Comparison of ENCODE assay signal across 1 cellular context in genomic region chr1:203795382-203796222, GRCh38.
TF ChIP-seq lines count a peak whose summit lies in the region.

Gene ZBED6 (plus strand): TSS chr1:203795623. CDS start chr1:203797523, 1,900 bp downstream.
Gene ZC3H11A (plus strand): TSS chr1:203795623. CDS start chr1:203817071, 21,448 bp downstream.

TF ChIP-seq in HepG2, 621 proteins besides CTCF, POLR2A, EP300 and RAD21 (continued from another document and continues in another):
- no peak for TF ChIP-seq ZNF558 (CRISPR knock-in tag; IDR thresholded peaks at IDR 0.05; ENCODE audit: borderline replicate concordance)
- no peak for TF ChIP-seq ZBTB44 (CRISPR knock-in tag; IDR thresholded peaks at IDR 0.05)
- peak; percentile 97 for TF ChIP-seq YY1 (IDR thresholded peaks at IDR 0.05; ENCODE audit: insufficient read depth, insufficient replicate concordance, low read depth, low read length)
- no peak for TF ChIP-seq ZNF563 (CRISPR knock-in tag; IDR thresholded peaks at IDR 0.05)
- no peak for TF ChIP-seq MAF1 (CRISPR knock-in tag; IDR thresholded peaks at IDR 0.05; ENCODE audit: borderline replicate concordance)
- peak; percentile 73; the same call in 1 of the 2 replicates for TF ChIP-seq SALL1 (CRISPR knock-in tag; IDR thresholded peaks at IDR 0.05)
- TF ChIP-seq CREB1 (IDR thresholded peaks at IDR 0.05), result peak; percentile 79
- TF ChIP-seq CREB1 (CRISPR knock-in tag; IDR thresholded peaks at IDR 0.05), result peak; percentile 90
- no peak for TF ChIP-seq DZIP1 (CRISPR knock-in tag; IDR thresholded peaks at IDR 0.05)
- TF ChIP-seq ZNF703 (CRISPR knock-in tag; IDR thresholded peaks at IDR 0.05; ENCODE audit: borderline replicate concordance), result no peak
- no peak for TF ChIP-seq NRL (CRISPR knock-in tag; IDR thresholded peaks at IDR 0.05; ENCODE audit: borderline replicate concordance)
- TF ChIP-seq U2AF2 (IDR thresholded peaks at IDR 0.05; ENCODE audit: low read depth, low read length), result no peak
- TF ChIP-seq ZNF672 (CRISPR knock-in tag; IDR thresholded peaks at IDR 0.05), result no peak
- TF ChIP-seq TCF12 (IDR thresholded peaks at IDR 0.05), result no peak
- TF ChIP-seq TCF12 (CRISPR knock-in tag; IDR thresholded peaks at IDR 0.05), result no peak
- no peak for TF ChIP-seq NCOR1 (IDR thresholded peaks at IDR 0.05; ENCODE audit: borderline replicate concordance, low read length)
- TF ChIP-seq ZNF800 (CRISPR knock-in tag; IDR thresholded peaks at IDR 0.05), result no peak
- peak; percentile 51; the same call in 1 of the 2 replicates for TF ChIP-seq NFYC (CRISPR knock-in tag; IDR thresholded peaks at IDR 0.05)
- TF ChIP-seq ESRRA (CRISPR knock-in tag; IDR thresholded peaks at IDR 0.05; ENCODE audit: low read depth), result no peak
- no peak for TF ChIP-seq ATAD3A (CRISPR knock-in tag; IDR thresholded peaks at IDR 0.05)
- no peak for TF ChIP-seq ZNF776 (CRISPR knock-in tag; IDR thresholded peaks at IDR 0.05)
- TF ChIP-seq ATF1 (CRISPR knock-in tag; IDR thresholded peaks at IDR 0.05), result peak; percentile 84
- 0 out of 2 replicates have a peak, but pooled peaks have one; percentile 33 for TF ChIP-seq ZBTB7A (CRISPR knock-in tag; IDR thresholded peaks at IDR 0.05)
- no peak for TF ChIP-seq SOX6 (IDR thresholded peaks at IDR 0.05)
- peak; percentile 47; the same call in 1 of the 2 replicates for TF ChIP-seq SOX6 (CRISPR knock-in tag; IDR thresholded peaks at IDR 0.05)
- peak; percentile 87 for TF ChIP-seq ZBTB25 (CRISPR knock-in tag; IDR thresholded peaks at IDR 0.05)
- TF ChIP-seq ZNF841 (CRISPR knock-in tag; IDR thresholded peaks at IDR 0.05; ENCODE audit: borderline replicate concordance), result no peak
- TF ChIP-seq ZNF83 (CRISPR knock-in tag; IDR thresholded peaks at IDR 0.05; ENCODE audit: borderline replicate concordance), result no peak
- no peak for TF ChIP-seq KLF13 (CRISPR knock-in tag; IDR thresholded peaks at IDR 0.05)
- no peak for TF ChIP-seq NFIB (CRISPR knock-in tag; IDR thresholded peaks at IDR 0.05; ENCODE audit: borderline replicate concordance)
- no peak for TF ChIP-seq SCMH1 (CRISPR knock-in tag; IDR thresholded peaks at IDR 0.05; ENCODE audit: borderline replicate concordance)
- TF ChIP-seq AHR (CRISPR knock-in tag; IDR thresholded peaks at IDR 0.05), result no peak
- no peak for TF ChIP-seq ZNF576 (CRISPR knock-in tag; IDR thresholded peaks at IDR 0.05)
- TF ChIP-seq ZNF710 (CRISPR knock-in tag; IDR thresholded peaks at IDR 0.05; ENCODE audit: borderline replicate concordance), result peak; percentile 34; the same call in 1 of the 2 replicates
- no peak for TF ChIP-seq ZSCAN9 (CRISPR knock-in tag; IDR thresholded peaks at IDR 0.05; ENCODE audit: borderline replicate concordance)
- TF ChIP-seq ZNF788 (CRISPR knock-in tag; IDR thresholded peaks at IDR 0.05; ENCODE audit: borderline replicate concordance), result peak; percentile 80; the same call in 1 of the 2 replicates
- TF ChIP-seq TEAD2 (CRISPR knock-in tag; IDR thresholded peaks at IDR 0.05), result no peak
- no peak for TF ChIP-seq ZNF562 (CRISPR knock-in tag; IDR thresholded peaks at IDR 0.05; ENCODE audit: borderline replicate concordance)
- peak; percentile 73; the same call in 1 of the 2 replicates for TF ChIP-seq ARID4A (CRISPR knock-in tag; IDR thresholded peaks at IDR 0.05; ENCODE audit: borderline replicate concordance)
- TF ChIP-seq ZNF670 (CRISPR knock-in tag; IDR thresholded peaks at IDR 0.05; ENCODE audit: borderline replicate concordance), result no peak
- TF ChIP-seq HIC2 (CRISPR knock-in tag; IDR thresholded peaks at IDR 0.05; ENCODE audit: low read depth), result no peak
- TF ChIP-seq BRD4 (CRISPR knock-in tag; IDR thresholded peaks at IDR 0.05), result peak; percentile 79
- no peak for TF ChIP-seq ZNF737 (CRISPR knock-in tag; IDR thresholded peaks at IDR 0.05; ENCODE audit: borderline replicate concordance)
- TF ChIP-seq ZBTB34 (CRISPR knock-in tag; IDR thresholded peaks at IDR 0.05), result no peak
- no peak; the same call in 1 of the 2 replicates for TF ChIP-seq PLSCR1 (CRISPR knock-in tag; IDR thresholded peaks at IDR 0.05; ENCODE audit: borderline replicate concordance)
- TF ChIP-seq ZNF660 (CRISPR knock-in tag; IDR thresholded peaks at IDR 0.05; ENCODE audit: borderline replicate concordance, low read depth), result no peak
- peak; percentile 68 for TF ChIP-seq ZNF501 (CRISPR knock-in tag; IDR thresholded peaks at IDR 0.05)
- no peak for TF ChIP-seq GPN1 (CRISPR knock-in tag; IDR thresholded peaks at IDR 0.05; ENCODE audit: borderline replicate concordance)
- TF ChIP-seq ZSCAN31 (CRISPR knock-in tag; IDR thresholded peaks at IDR 0.05; ENCODE audit: low read depth), result no peak; the same call in 1 of the 2 replicates
- peak; percentile 50; the same call in 1 of the 2 replicates for TF ChIP-seq RXRB (CRISPR knock-in tag; IDR thresholded peaks at IDR 0.05; ENCODE audit: borderline replicate concordance)
